ENCODE assay signal across 14 cellular contexts in genomic region chr5:116738948-116739339, GRCh38.
"Had no signal": no experiment of that assay in that cellular context is flagged by ENCODE, and none has a peak within 500 bp of the region (broad histone marks: within the 10 kb centered on the region; RNA-seq: fewer than 3 reads in every experiment).

No MANE protein-coding gene starts in this region.

- H3K9me3 ChIP-seq: adrenal gland, esophagus muscularis mucosa, upper lobe of left lung had no signal

- H3K27ac ChIP-seq: WERI-Rb-1 had no signal

- H3K4me3 Mint-ChIP-seq: activated CD8-positive, alpha-beta T cell treated with anti-CD3 and anti-CD28 coated beads, Interleukin-2, amount 10 ng/mL, durations not matched to agents 7 days and 5 days; activated naive CD4-positive, alpha-beta T cell treated with anti-CD3 and anti-CD28 coated beads for 36 hours; naive B cell had no signal

- DNase-seq: activated CD4-positive, alpha-beta T cell treated with anti-CD3 and anti-CD28 coated beads for 48 hours; activated CD8-positive, alpha-beta T cell treated with anti-CD3 and anti-CD28 coated beads, Interleukin-2, amount 10 ng/mL, durations not matched to agents 7 days and 5 days; activated naive CD4-positive, alpha-beta T cell treated with anti-CD3 and anti-CD28 coated beads for 36 hours; midbrain; naive B cell; stimulated activated CD4-positive, alpha-beta T cell treated with anti-CD3 and anti-CD28 coated beads, Interleukin-12 subunit alpha, Interleukin-12 subunit beta, amount 100 ng/mL, for 4 hours; stimulated activated naive CD4-positive, alpha-beta T cell treated with Interleukin-2 at 50 U/mL for 16 hours; T-helper 1 cell; upper lobe of left lung; WERI-Rb-1 had no signal

- H3K36me3 ChIP-seq: adrenal gland, esophagus muscularis mucosa, heart right ventricle, upper lobe of left lung, WERI-Rb-1 had no signal

- H3K4me3 ChIP-seq: adrenal gland had no signal

- H3K27me3 ChIP-seq: adrenal gland, dorsolateral prefrontal cortex, esophagus muscularis mucosa, heart right ventricle, upper lobe of left lung had no signal

- H3K4me1 Mint-ChIP-seq: naive B cell had no signal

- H3K27ac Mint-ChIP-seq: activated CD8-positive, alpha-beta T cell treated with anti-CD3 and anti-CD28 coated beads, Interleukin-2, amount 10 ng/mL, durations not matched to agents 7 days and 5 days; activated naive CD4-positive, alpha-beta T cell treated with anti-CD3 and anti-CD28 coated beads for 36 hours had no signal

- H3K4me1 ChIP-seq: adrenal gland had no signal
